In genomic region chrX:107465932-107466620, GRCh38 we compare ENCODE assay signal across 12 cellular contexts. TPM values are rescaled to one million over a fixed set of nuclear protein-coding genes. Genes with fewer than 3 reads are reported as not detected.
DNase-seq lines count a peak whose midpoint lies in the region; ATAC-seq and TF ChIP-seq lines count a peak whose summit lies in the region.
"Had no signal": no experiment of that assay in that cellular context is flagged by ENCODE, and none has a peak within 500 bp of the region (broad histone marks: within the 10 kb centered on the region; RNA-seq: fewer than 3 reads in every experiment).

No MANE protein-coding gene starts in this region.

- H3K4me3 Mint-ChIP-seq in WTC11 = no peak overlapping the region
- H3K4me3 Mint-ChIP-seq: activated naive CD4-positive, alpha-beta T cell treated with anti-CD3 and anti-CD28 coated beads, Interleukin-2, amount 10 ng/mL, durations not matched to agents 7 days and 5 days; naive thymus-derived CD4-positive, alpha-beta T cell had no signal

- H3K36me3 Mint-ChIP-seq in WTC11 = no peaks in the 10 kb centered on the region
- H3K36me3 Mint-ChIP-seq: activated naive CD4-positive, alpha-beta T cell treated with anti-CD3 and anti-CD28 coated beads, Interleukin-2, amount 10 ng/mL, durations not matched to agents 7 days and 5 days; naive thymus-derived CD4-positive, alpha-beta T cell had no signal

- peaks cover 19% of the 10 kb centered on the region for H3K4me1 Mint-ChIP-seq in WTC11
- H3K4me1 Mint-ChIP-seq: activated naive CD4-positive, alpha-beta T cell treated with anti-CD3 and anti-CD28 coated beads, Interleukin-2, amount 10 ng/mL, durations not matched to agents 7 days and 5 days; naive thymus-derived CD4-positive, alpha-beta T cell had no signal

- no peak for DNase-seq in WTC11 (ENCODE audit: low spot score)
- no peak for DNase-seq in NCI-H1417 treated with DMSO at 0.1 percent for 48 hours (lab: John Stamatoyannopoulos, UW)
- DNase-seq in islet precursor cell = no peak
- DNase-seq in activated gamma-delta T cell (lab: John Stamatoyannopoulos, UW) = no peak
- DNase-seq: activated CD4-positive, alpha-beta T cell treated with anti-CD3 and anti-CD28 coated beads for 48 hours; activated naive CD4-positive, alpha-beta T cell treated with anti-CD3 and anti-CD28 coated beads, Interleukin-2, amount 10 ng/mL, durations not matched to agents 7 days and 5 days; naive thymus-derived CD4-positive, alpha-beta T cell; NCI-H1105 treated with DMSO at 0.1 percent for 48 hours; right lobe of liver had no signal

- no peak overlapping the region for H3K27ac Mint-ChIP-seq in WTC11
- H3K27ac Mint-ChIP-seq: activated naive CD4-positive, alpha-beta T cell treated with anti-CD3 and anti-CD28 coated beads, Interleukin-2, amount 10 ng/mL, durations not matched to agents 7 days and 5 days; naive thymus-derived CD4-positive, alpha-beta T cell had no signal

- CTCF ChIA-PET in WTC11 (lab: Charles Lee) = no interaction called here

- ATAC-seq in GM18870 (IDR thresholded peaks at IDR 0.05; ENCODE audit: unreplicated experiment) (peak; percentile 90), GM21423 (IDR thresholded peaks at IDR 0.05; ENCODE audit: unreplicated experiment) (peak; percentile 87), HG03025 (IDR thresholded peaks at IDR 0.05; ENCODE audit: low FRiP score, unreplicated experiment) (peak; percentile 68), WTC11 (peak; percentile 53; the same call in 1 of the 2 replicates)
- ATAC-seq: naive thymus-derived CD4-positive, alpha-beta T cell; right lobe of liver had no signal

- no peaks in the 10 kb centered on the region for H3K27me3 Mint-ChIP-seq in WTC11 (ENCODE audit: low read depth)

- POLR2A ChIA-PET in WTC11 (lab: Charles Lee) = no interaction called here

- H3K9me3 Mint-ChIP-seq in WTC11 = no peaks in the 10 kb centered on the region
- H3K9me3 Mint-ChIP-seq: activated naive CD4-positive, alpha-beta T cell treated with anti-CD3 and anti-CD28 coated beads, Interleukin-2, amount 10 ng/mL, durations not matched to agents 7 days and 5 days; naive thymus-derived CD4-positive, alpha-beta T cell had no signal

- TF ChIP-seq CTCF in WTC11 (IDR thresholded peaks at IDR 0.05) = no peak

TF ChIP-seq in WTC11, 78 proteins besides CTCF, POLR2A, EP300 and RAD21:
- TF ChIP-seq MXD4 (CRISPR knock-in tag; IDR thresholded peaks at IDR 0.05; ENCODE audit: borderline replicate concordance) (no peak), SMAD3 (CRISPR knock-in tag; IDR thresholded peaks at IDR 0.05; ENCODE audit: borderline replicate concordance) (no peak), CREM (CRISPR knock-in tag; IDR thresholded peaks at IDR 0.05) (no peak), TEAD4 (CRISPR knock-in tag; IDR thresholded peaks at IDR 0.05) (no peak), ERG (CRISPR knock-in tag; IDR thresholded peaks at IDR 0.05) (no peak), FOXP1 (CRISPR knock-in tag; IDR thresholded peaks at IDR 0.05; ENCODE audit: borderline replicate concordance) (no peak), NR1H2 (CRISPR knock-in tag; IDR thresholded peaks at IDR 0.05) (no peak)
- TF ChIP-seq, protein P1, sequence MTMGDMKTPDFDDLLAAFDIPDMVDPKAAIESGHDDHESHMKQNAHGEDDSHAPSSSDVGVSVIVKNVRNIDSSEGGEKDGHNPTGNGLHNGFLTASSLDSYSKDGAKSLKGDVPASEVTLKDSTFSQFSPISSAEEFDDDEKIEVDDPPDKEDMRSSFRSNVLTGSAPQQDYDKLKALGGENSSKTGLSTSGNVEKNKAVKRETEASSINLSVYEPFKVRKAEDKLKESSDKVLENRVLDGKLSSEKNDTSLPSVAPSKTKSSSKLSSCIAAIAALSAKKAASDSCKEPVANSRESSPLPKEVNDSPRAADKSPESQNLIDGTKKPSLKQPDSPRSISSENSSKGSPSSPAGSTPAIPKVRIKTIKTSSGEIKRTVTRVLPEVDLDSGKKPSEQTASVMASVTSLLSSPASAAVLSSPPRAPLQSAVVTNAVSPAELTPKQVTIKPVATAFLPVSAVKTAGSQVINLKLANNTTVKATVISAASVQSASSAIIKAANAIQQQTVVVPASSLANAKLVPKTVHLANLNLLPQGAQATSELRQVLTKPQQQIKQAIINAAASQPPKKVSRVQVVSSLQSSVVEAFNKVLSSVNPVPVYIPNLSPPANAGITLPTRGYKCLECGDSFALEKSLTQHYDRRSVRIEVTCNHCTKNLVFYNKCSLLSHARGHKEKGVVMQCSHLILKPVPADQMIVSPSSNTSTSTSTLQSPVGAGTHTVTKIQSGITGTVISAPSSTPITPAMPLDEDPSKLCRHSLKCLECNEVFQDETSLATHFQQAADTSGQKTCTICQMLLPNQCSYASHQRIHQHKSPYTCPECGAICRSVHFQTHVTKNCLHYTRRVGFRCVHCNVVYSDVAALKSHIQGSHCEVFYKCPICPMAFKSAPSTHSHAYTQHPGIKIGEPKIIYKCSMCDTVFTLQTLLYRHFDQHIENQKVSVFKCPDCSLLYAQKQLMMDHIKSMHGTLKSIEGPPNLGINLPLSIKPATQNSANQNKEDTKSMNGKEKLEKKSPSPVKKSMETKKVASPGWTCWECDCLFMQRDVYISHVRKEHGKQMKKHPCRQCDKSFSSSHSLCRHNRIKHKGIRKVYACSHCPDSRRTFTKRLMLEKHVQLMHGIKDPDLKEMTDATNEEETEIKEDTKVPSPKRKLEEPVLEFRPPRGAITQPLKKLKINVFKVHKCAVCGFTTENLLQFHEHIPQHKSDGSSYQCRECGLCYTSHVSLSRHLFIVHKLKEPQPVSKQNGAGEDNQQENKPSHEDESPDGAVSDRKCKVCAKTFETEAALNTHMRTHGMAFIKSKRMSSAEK (CRISPR knock-in tag; IDR thresholded peaks at IDR 0.05; ENCODE audit: borderline replicate concordance) = no peak

RNA-seq across cellular contexts. Expression of gene FRMPD3, which starts 16.6 kb away (rescaled TPM):
- total RNA-seq in WTC11 (2021) = 1.4 to 2.0 TPM (median 1.7 TPM) in 3 replicates
- total RNA-seq: right lobe of liver had no signal
